In the genomic region with DNA sequence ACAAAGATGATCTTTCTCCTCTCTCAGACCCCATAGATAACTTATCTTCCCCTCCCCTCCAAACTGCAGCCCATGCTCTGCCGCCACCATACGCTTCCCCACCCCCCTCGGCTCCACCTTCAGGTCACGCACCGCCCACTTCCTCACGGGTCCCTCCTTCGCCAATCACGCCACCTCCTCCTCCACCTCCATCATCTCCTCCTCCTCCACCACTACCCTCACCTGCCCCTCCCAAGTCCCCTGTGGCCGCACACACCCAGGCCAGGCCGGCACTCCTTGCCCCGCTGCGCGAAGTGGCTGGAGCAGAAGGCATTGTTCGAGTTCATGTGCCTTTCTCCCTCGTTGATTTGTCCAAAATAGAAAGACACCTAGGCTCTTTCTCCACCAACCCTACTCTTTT, we compare ENCODE assay signal across 1 cellular context.
TF ChIP-seq lines count a peak whose summit lies in the region.

No MANE protein-coding gene starts in this region.

TF ChIP-seq in K562, 482 proteins besides CTCF, POLR2A, EP300 and RAD21:
- TF ChIP-seq KLF1 (tag; IDR thresholded peaks at IDR 0.05) (no peak), PHB2 (IDR thresholded peaks at IDR 0.05; ENCODE audit: low read depth) (no peak), ESRRB (CRISPR knock-in tag; IDR thresholded peaks at IDR 0.05; ENCODE audit: borderline replicate concordance) (no peak), LEF1 (IDR thresholded peaks at IDR 0.05) (no peak), NR2C1 (IDR thresholded peaks at IDR 0.05) (no peak), NR2C1 (tag; IDR thresholded peaks at IDR 0.05) (no peak), SMARCB1 (IDR thresholded peaks at IDR 0.05; ENCODE audit: insufficient read length, low read depth) (no peak), ZNF589 (CRISPR knock-in tag; IDR thresholded peaks at IDR 0.05; ENCODE audit: low read depth) (no peak), NFIC (IDR thresholded peaks at IDR 0.05) (no peak), EP400 (IDR thresholded peaks at IDR 0.05) (no peak), POLR2H (tag; IDR thresholded peaks at IDR 0.05; ENCODE audit: low read depth) (no peak)
- TF ChIP-seq, protein P1, sequence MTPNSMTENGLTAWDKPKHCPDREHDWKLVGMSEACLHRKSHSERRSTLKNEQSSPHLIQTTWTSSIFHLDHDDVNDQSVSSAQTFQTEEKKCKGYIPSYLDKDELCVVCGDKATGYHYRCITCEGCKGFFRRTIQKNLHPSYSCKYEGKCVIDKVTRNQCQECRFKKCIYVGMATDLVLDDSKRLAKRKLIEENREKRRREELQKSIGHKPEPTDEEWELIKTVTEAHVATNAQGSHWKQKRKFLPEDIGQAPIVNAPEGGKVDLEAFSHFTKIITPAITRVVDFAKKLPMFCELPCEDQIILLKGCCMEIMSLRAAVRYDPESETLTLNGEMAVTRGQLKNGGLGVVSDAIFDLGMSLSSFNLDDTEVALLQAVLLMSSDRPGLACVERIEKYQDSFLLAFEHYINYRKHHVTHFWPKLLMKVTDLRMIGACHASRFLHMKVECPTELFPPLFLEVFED (CRISPR knock-in tag; conservative IDR thresholded peaks at IDR 0.05): no peak
- TF ChIP-seq, protein P2, sequence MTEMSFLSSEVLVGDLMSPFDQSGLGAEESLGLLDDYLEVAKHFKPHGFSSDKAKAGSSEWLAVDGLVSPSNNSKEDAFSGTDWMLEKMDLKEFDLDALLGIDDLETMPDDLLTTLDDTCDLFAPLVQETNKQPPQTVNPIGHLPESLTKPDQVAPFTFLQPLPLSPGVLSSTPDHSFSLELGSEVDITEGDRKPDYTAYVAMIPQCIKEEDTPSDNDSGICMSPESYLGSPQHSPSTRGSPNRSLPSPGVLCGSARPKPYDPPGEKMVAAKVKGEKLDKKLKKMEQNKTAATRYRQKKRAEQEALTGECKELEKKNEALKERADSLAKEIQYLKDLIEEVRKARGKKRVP (CRISPR knock-in tag; IDR thresholded peaks at IDR 0.05): no peak
- TF ChIP-seq, protein P3, sequence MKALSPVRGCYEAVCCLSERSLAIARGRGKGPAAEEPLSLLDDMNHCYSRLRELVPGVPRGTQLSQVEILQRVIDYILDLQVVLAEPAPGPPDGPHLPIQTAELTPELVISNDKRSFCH (CRISPR knock-in tag; IDR thresholded peaks at IDR 0.05): no peak
- TF ChIP-seq, protein P3 (tag; IDR thresholded peaks at IDR 0.05): no peak
